38 cellular contexts compared by ENCODE assay signal in the genomic region with DNA sequence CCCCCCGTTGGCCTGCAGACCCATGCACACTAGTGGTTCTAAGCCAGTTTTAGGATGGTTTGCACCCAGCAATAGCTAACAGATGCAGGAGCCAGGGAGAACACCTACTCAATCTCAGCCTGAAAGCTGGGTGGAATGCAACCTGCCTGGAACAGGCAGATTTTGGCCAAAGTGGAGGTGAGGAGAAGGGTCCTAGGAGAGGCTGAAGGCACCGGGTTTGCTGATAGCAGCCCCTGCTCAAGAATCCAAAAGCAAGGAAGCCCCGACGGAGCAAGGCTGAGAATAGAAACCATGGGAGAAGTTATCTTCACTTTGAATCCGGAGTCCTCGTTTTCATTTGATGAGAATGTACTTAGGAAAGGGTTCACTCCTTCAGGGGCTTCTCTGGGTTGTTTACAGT. TPM values are rescaled to one million over a fixed set of nuclear protein-coding genes. Genes with fewer than 3 reads are reported as not detected.
"Had no signal": no experiment of that assay in that cellular context is flagged by ENCODE, and none has a peak within 500 bp of the region (broad histone marks: within the 10 kb centered on the region; RNA-seq: fewer than 3 reads in every experiment).

No MANE protein-coding gene starts in this region.

- H3K4me3 ChIP-seq: adrenal gland, body of pancreas, colonic mucosa, esophagus squamous epithelium, gastroesophageal sphincter had no signal

- H3K27me3 ChIP-seq: adrenal gland, body of pancreas, colonic mucosa, esophagus squamous epithelium, gastroesophageal sphincter had no signal

- H3K4me3 Mint-ChIP-seq: activated B cell treated with CpG ODN at 0.5 μM for 24 hours; activated CD4-positive, alpha-beta T cell treated with anti-CD3 and anti-CD28 coated beads for 36 hours; activated CD4-positive, alpha-beta T cell treated with anti-CD3 and anti-CD28 coated beads, Interleukin-2, amount 10 ng/mL, durations not matched to agents 24 days and 14 days; activated CD8-positive, alpha-beta T cell treated with anti-CD3 and anti-CD28 coated beads for 36 hours; activated naive CD4-positive, alpha-beta T cell treated with anti-CD3 and anti-CD28 coated beads for 36 hours; activated naive CD4-positive, alpha-beta T cell treated with anti-CD3 and anti-CD28 coated beads, Interleukin-2, amount 50 U/mL, for 24 hours; activated naive CD8-positive, alpha-beta T cell treated with anti-CD3 and anti-CD28 coated beads for 36 hours; activated naive CD8-positive, alpha-beta T cell treated with anti-CD3 and anti-CD28 coated beads, Interleukin-2, amount 50 U/mL, for 24 hours; activated T-helper 1 cell treated with anti-CD3 and anti-CD28 coated beads, Interleukin-12 subunit alpha, Interleukin-12 subunit beta, Interleukin-2, Interleukin-4 antibody, amounts not matched to agents 30 ng/mL and 10 ng/mL and 1 ng/mL, durations not matched to agents 14 hours and 24 hours and 36 hours; T-helper 17 cell; T-helper 2 cell treated with Interferon-gamma antibody and Interleukin-4, amounts not matched to agents 5 μg/mL and 100 μg/mL, for 36 hours had no signal

- H3K9me3 ChIP-seq: adrenal gland, body of pancreas, colonic mucosa, esophagus squamous epithelium, gastroesophageal sphincter had no signal

- H3K27me3 Mint-ChIP-seq: activated B cell treated with CpG ODN at 0.5 μM for 24 hours; activated CD4-positive, alpha-beta T cell treated with anti-CD3 and anti-CD28 coated beads for 36 hours; activated CD4-positive, alpha-beta T cell treated with anti-CD3 and anti-CD28 coated beads, Interleukin-2, amount 10 ng/mL, durations not matched to agents 24 days and 14 days; activated CD8-positive, alpha-beta T cell treated with anti-CD3 and anti-CD28 coated beads for 36 hours; activated naive CD4-positive, alpha-beta T cell treated with anti-CD3 and anti-CD28 coated beads, Interleukin-2, amount 50 U/mL, for 24 hours; activated naive CD8-positive, alpha-beta T cell treated with anti-CD3 and anti-CD28 coated beads for 36 hours; activated naive CD8-positive, alpha-beta T cell treated with anti-CD3 and anti-CD28 coated beads, Interleukin-2, amount 50 U/mL, for 24 hours; T-helper 17 cell had no signal

- H3K36me3 Mint-ChIP-seq: activated naive CD4-positive, alpha-beta T cell treated with anti-CD3 and anti-CD28 coated beads, Interleukin-2, amount 50 U/mL, for 24 hours had no signal

- ATAC-seq: activated CD4-positive, alpha-beta T cell treated with anti-CD3 and anti-CD28 coated beads for 36 hours; activated CD8-positive, alpha-beta T cell treated with anti-CD3 and anti-CD28 coated beads for 36 hours; activated naive CD8-positive, alpha-beta T cell treated with anti-CD3 and anti-CD28 coated beads, Interleukin-2, amount 50 U/mL, for 24 hours; body of pancreas; gastroesophageal sphincter; T-helper 17 cell had no signal

- H3K4me1 Mint-ChIP-seq: activated B cell treated with CpG ODN at 0.5 μM for 24 hours; activated CD4-positive, alpha-beta T cell treated with anti-CD3 and anti-CD28 coated beads for 36 hours; activated CD4-positive, alpha-beta T cell treated with anti-CD3 and anti-CD28 coated beads, Interleukin-2, amount 10 ng/mL, durations not matched to agents 24 days and 14 days; activated naive CD4-positive, alpha-beta T cell treated with anti-CD3 and anti-CD28 coated beads, Interleukin-2, amount 50 U/mL, for 24 hours; activated naive CD8-positive, alpha-beta T cell treated with anti-CD3 and anti-CD28 coated beads for 36 hours; activated naive CD8-positive, alpha-beta T cell treated with anti-CD3 and anti-CD28 coated beads, Interleukin-2, amount 50 U/mL, for 24 hours; T-helper 17 cell had no signal

- H3K27ac Mint-ChIP-seq: activated B cell treated with CpG ODN at 0.5 μM for 24 hours; activated CD4-positive, alpha-beta T cell treated with anti-CD3 and anti-CD28 coated beads for 36 hours; activated CD4-positive, alpha-beta T cell treated with anti-CD3 and anti-CD28 coated beads, Interleukin-2, amount 10 ng/mL, durations not matched to agents 24 days and 14 days; activated CD8-positive, alpha-beta T cell treated with anti-CD3 and anti-CD28 coated beads for 36 hours; activated naive CD4-positive, alpha-beta T cell treated with anti-CD3 and anti-CD28 coated beads for 36 hours; activated naive CD4-positive, alpha-beta T cell treated with anti-CD3 and anti-CD28 coated beads, Interleukin-2, amount 50 U/mL, for 24 hours; activated naive CD8-positive, alpha-beta T cell treated with anti-CD3 and anti-CD28 coated beads for 36 hours; activated naive CD8-positive, alpha-beta T cell treated with anti-CD3 and anti-CD28 coated beads, Interleukin-2, amount 50 U/mL, for 24 hours; activated T-helper 1 cell treated with anti-CD3 and anti-CD28 coated beads, Interleukin-12 subunit alpha, Interleukin-12 subunit beta, Interleukin-2, Interleukin-4 antibody, amounts not matched to agents 30 ng/mL and 10 ng/mL and 1 ng/mL, durations not matched to agents 14 hours and 24 hours and 36 hours; activated T-helper 2 cell treated with anti-CD3 and anti-CD28 coated beads, Interferon-gamma antibody, Interleukin-2, Interleukin-4, amounts not matched to agents 10 μg/mL and 5 μg/mL and 100 μg/mL, durations not matched to agents 14 hours and 24 hours and 36 hours; T-helper 17 cell; T-helper 2 cell treated with Interferon-gamma antibody and Interleukin-4, amounts not matched to agents 5 μg/mL and 100 μg/mL, for 36 hours had no signal

- H3K36me3 ChIP-seq: colonic mucosa had no signal

- H3K27ac ChIP-seq: adrenal gland, body of pancreas, colonic mucosa, epithelial cell of prostate, esophagus squamous epithelium, gastroesophageal sphincter, WERI-Rb-1 had no signal

- H3K4me1 ChIP-seq: adrenal gland, body of pancreas, colonic mucosa, esophagus squamous epithelium, gastroesophageal sphincter had no signal

- DNase-seq: activated B cell treated with CpG ODN at 0.5 μM for 24 hours; activated CD4-positive, alpha-beta T cell treated with anti-CD3 and anti-CD28 coated beads for 36 hours; activated CD4-positive, alpha-beta T cell treated with anti-CD3 and anti-CD28 coated beads, Interleukin-2, amount 10 ng/mL, durations not matched to agents 24 days and 14 days; activated CD4-positive, alpha-beta T cell treated with anti-CD3 and anti-CD28 coated beads, Interleukin-2, amount 50 U/mL, for 4 hours; activated CD8-positive, alpha-beta T cell treated with anti-CD3 and anti-CD28 coated beads for 36 hours; activated effector memory CD4-positive, alpha-beta T cell treated with anti-CD3 and anti-CD28 coated beads, Interleukin-2, amount 50 U/mL, for 16 hours; activated naive CD4-positive, alpha-beta T cell treated with anti-CD3 and anti-CD28 coated beads for 36 hours; activated naive CD8-positive, alpha-beta T cell treated with anti-CD3 and anti-CD28 coated beads for 36 hours; activated naive CD8-positive, alpha-beta T cell treated with anti-CD3 and anti-CD28 coated beads, Interleukin-2, amount 50 U/mL, for 24 hours; activated T-cell treated with anti-CD3 and anti-CD28 coated beads, Interleukin-2, amount 50 U/mL, for 1 hour; activated T-cell treated with anti-CD3 and anti-CD28 coated beads, Interleukin-2, amount 50 U/mL, for 48 hours; adrenal gland; amygdala; body of pancreas; central memory CD4-positive, alpha-beta T cell; cerebellar nuclear complex; colonic mucosa; effector CD8-positive, alpha-beta T cell; esophagus squamous epithelium; foreskin melanocyte; SW 1271; T-helper 1 cell; T-helper 17 cell; T1000; WERI-Rb-1 had no signal

- H3K9me3 Mint-ChIP-seq: activated B cell treated with CpG ODN at 0.5 μM for 24 hours; activated CD4-positive, alpha-beta T cell treated with anti-CD3 and anti-CD28 coated beads, Interleukin-2, amount 10 ng/mL, durations not matched to agents 24 days and 14 days; activated CD8-positive, alpha-beta T cell treated with anti-CD3 and anti-CD28 coated beads for 36 hours; activated naive CD4-positive, alpha-beta T cell treated with anti-CD3 and anti-CD28 coated beads for 36 hours; activated naive CD4-positive, alpha-beta T cell treated with anti-CD3 and anti-CD28 coated beads, Interleukin-2, amount 50 U/mL, for 24 hours; activated naive CD8-positive, alpha-beta T cell treated with anti-CD3 and anti-CD28 coated beads for 36 hours; activated naive CD8-positive, alpha-beta T cell treated with anti-CD3 and anti-CD28 coated beads, Interleukin-2, amount 50 U/mL, for 24 hours; activated T-helper 1 cell treated with anti-CD3 and anti-CD28 coated beads, Interleukin-12 subunit alpha, Interleukin-12 subunit beta, Interleukin-2, Interleukin-4 antibody, amounts not matched to agents 30 ng/mL and 10 ng/mL and 1 ng/mL, durations not matched to agents 14 hours and 24 hours and 36 hours; activated T-helper 2 cell treated with anti-CD3 and anti-CD28 coated beads, Interferon-gamma antibody, Interleukin-2, Interleukin-4, amounts not matched to agents 10 μg/mL and 5 μg/mL and 100 μg/mL, durations not matched to agents 14 hours and 24 hours and 36 hours; T-helper 2 cell treated with Interferon-gamma antibody and Interleukin-4, amounts not matched to agents 5 μg/mL and 100 μg/mL, for 36 hours had no signal

RNA-seq across cellular contexts. Expression of a gene that starts 23.4 kb away (rescaled TPM):
- total RNA-seq: activated B cell treated with CpG ODN at 0.5 μM for 24 hours; activated CD4-positive, alpha-beta T cell treated with anti-CD3 and anti-CD28 coated beads for 36 hours; activated CD4-positive, alpha-beta T cell treated with anti-CD3 and anti-CD28 coated beads, Interleukin-2, amount 10 ng/mL, durations not matched to agents 24 days and 14 days; activated CD8-positive, alpha-beta memory T cell treated with anti-CD3 and anti-CD28 coated beads for 36 hours; activated CD8-positive, alpha-beta T cell treated with anti-CD3 and anti-CD28 coated beads for 36 hours; activated naive CD4-positive, alpha-beta T cell treated with anti-CD3 and anti-CD28 coated beads for 36 hours; activated naive CD8-positive, alpha-beta T cell treated with anti-CD3 and anti-CD28 coated beads for 36 hours; activated T-helper 1 cell treated with anti-CD3 and anti-CD28 coated beads, Interleukin-12 subunit alpha, Interleukin-12 subunit beta, Interleukin-2, Interleukin-4 antibody, amounts not matched to agents 30 ng/mL and 10 ng/mL and 1 ng/mL, durations not matched to agents 14 hours and 24 hours and 36 hours; activated T-helper 2 cell treated with anti-CD3 and anti-CD28 coated beads, Interferon-gamma antibody, Interleukin-2, Interleukin-4, amounts not matched to agents 10 μg/mL and 5 μg/mL and 100 μg/mL, durations not matched to agents 14 hours and 24 hours and 36 hours; aorta; body of pancreas; colonic mucosa; dermis microvascular lymphatic vessel endothelial cell; T-helper 17 cell had no signal

RNA-seq across cellular contexts. Expression of a gene that starts 28.6 kb away (rescaled TPM):
- total RNA-seq: activated B cell treated with CpG ODN at 0.5 μM for 24 hours; activated CD4-positive, alpha-beta T cell treated with anti-CD3 and anti-CD28 coated beads for 36 hours; activated CD4-positive, alpha-beta T cell treated with anti-CD3 and anti-CD28 coated beads, Interleukin-2, amount 10 ng/mL, durations not matched to agents 24 days and 14 days; activated CD8-positive, alpha-beta memory T cell treated with anti-CD3 and anti-CD28 coated beads for 36 hours; activated CD8-positive, alpha-beta T cell treated with anti-CD3 and anti-CD28 coated beads for 36 hours; activated naive CD4-positive, alpha-beta T cell treated with anti-CD3 and anti-CD28 coated beads for 36 hours; activated naive CD8-positive, alpha-beta T cell treated with anti-CD3 and anti-CD28 coated beads for 36 hours; activated T-helper 1 cell treated with anti-CD3 and anti-CD28 coated beads, Interleukin-12 subunit alpha, Interleukin-12 subunit beta, Interleukin-2, Interleukin-4 antibody, amounts not matched to agents 30 ng/mL and 10 ng/mL and 1 ng/mL, durations not matched to agents 14 hours and 24 hours and 36 hours; activated T-helper 2 cell treated with anti-CD3 and anti-CD28 coated beads, Interferon-gamma antibody, Interleukin-2, Interleukin-4, amounts not matched to agents 10 μg/mL and 5 μg/mL and 100 μg/mL, durations not matched to agents 14 hours and 24 hours and 36 hours; adrenal gland; aorta; body of pancreas; colonic mucosa; dermis microvascular lymphatic vessel endothelial cell; endothelial cell of umbilical vein; esophagus squamous epithelium; fibroblast of lung; fibroblast of villous mesenchyme; gastroesophageal sphincter; glomerular endothelial cell; T-helper 17 cell had no signal
